20 cellular contexts compared by ENCODE assay signal in genomic region chr5:123906698-123907295, GRCh38.
"Had no signal": no experiment of that assay in that cellular context is flagged by ENCODE, and none has a peak within 500 bp of the region (broad histone marks: within the 10 kb centered on the region; RNA-seq: fewer than 3 reads in every experiment).

No MANE protein-coding gene starts in this region.

- H3K27ac ChIP-seq: ascending aorta, colonic mucosa, epithelial cell of prostate, hepatocyte, neutrophil, pancreas, spleen, tibial artery had no signal

- H3K27me3 ChIP-seq: ascending aorta, colonic mucosa, hepatocyte, neutrophil, pancreas, spleen, tibial artery had no signal

- H3K27me3 Mint-ChIP-seq: activated CD4-positive, alpha-beta T cell treated with anti-CD3 and anti-CD28 coated beads, Interleukin-2, amount 10 ng/mL, durations not matched to agents 7 days and 5 days; central memory CD8-positive, alpha-beta T cell had no signal

- H2AFZ ChIP-seq: hepatocyte had no signal

- DNase-seq: activated CD4-positive, alpha-beta T cell treated with anti-CD3 and anti-CD28 coated beads, Interleukin-2, amount 10 ng/mL, durations not matched to agents 7 days and 5 days; activated effector memory CD4-positive, alpha-beta T cell treated with anti-CD3 and anti-CD28 coated beads, Interleukin-2, amount 50 U/mL, for 16 hours; activated naive CD4-positive, alpha-beta T cell treated with anti-CD3 and anti-CD28 coated beads, Interleukin-2, amount 50 U/mL, for 16 hours; activated T-cell treated with anti-CD3 and anti-CD28 coated beads, Interleukin-2, amount 50 U/mL, for 72 hours; colonic mucosa; endodermal cell; foreskin fibroblast; natural killer cell; pancreas; spleen; stimulated activated naive CD8-positive, alpha-beta T cell treated with anti-CD3 and anti-CD28 coated beads, Interleukin-15, Interleukin-2, amounts not matched to agents 100 U/mL and 50 U/mL, for 24 hours; substantia nigra; T-helper 9 cell; tibial artery had no signal

- H3K4me3 Mint-ChIP-seq: activated CD4-positive, alpha-beta T cell treated with anti-CD3 and anti-CD28 coated beads, Interleukin-2, amount 10 ng/mL, durations not matched to agents 7 days and 5 days; activated T-cell treated with anti-CD3 and anti-CD28 coated beads, Interleukin-2, amount 50 U/mL, for 72 hours; central memory CD8-positive, alpha-beta T cell; endodermal cell; natural killer cell had no signal

- H3K4me2 ChIP-seq: hepatocyte had no signal

- H3K27ac Mint-ChIP-seq: activated CD4-positive, alpha-beta T cell treated with anti-CD3 and anti-CD28 coated beads, Interleukin-2, amount 10 ng/mL, durations not matched to agents 7 days and 5 days; activated T-cell treated with anti-CD3 and anti-CD28 coated beads, Interleukin-2, amount 50 U/mL, for 72 hours; endodermal cell; natural killer cell had no signal

- H3K79me2 ChIP-seq: hepatocyte had no signal

- H3K4me1 ChIP-seq: ascending aorta, colonic mucosa, pancreas, tibial artery had no signal

- H3K9me3 ChIP-seq: ascending aorta, colonic mucosa, neutrophil, pancreas, spleen, tibial artery had no signal

- H3K9me3 Mint-ChIP-seq: activated CD4-positive, alpha-beta T cell treated with anti-CD3 and anti-CD28 coated beads, Interleukin-2, amount 10 ng/mL, durations not matched to agents 7 days and 5 days; endodermal cell had no signal

- H3K4me1 Mint-ChIP-seq: activated CD4-positive, alpha-beta T cell treated with anti-CD3 and anti-CD28 coated beads, Interleukin-2, amount 10 ng/mL, durations not matched to agents 7 days and 5 days; central memory CD8-positive, alpha-beta T cell; endodermal cell; natural killer cell had no signal

- ATAC-seq: activated CD4-positive, CD25-positive, alpha-beta regulatory T cell treated with anti-CD3 and anti-CD28 coated beads, Interleukin-2, amount 50 U/mL, for 24 hours; activated T-cell treated with anti-CD3 and anti-CD28 coated beads, Interleukin-2, amount 50 U/mL, for 72 hours; natural killer cell; pancreas; stimulated activated naive CD8-positive, alpha-beta T cell treated with anti-CD3 and anti-CD28 coated beads, Interleukin-15, Interleukin-2, amounts not matched to agents 100 U/mL and 50 U/mL, for 24 hours had no signal

- H3K4me3 ChIP-seq: ascending aorta, colonic mucosa, hepatocyte, pancreas, spleen, tibial artery had no signal

- FAIRE-seq: pancreas had no signal

- H3K36me3 Mint-ChIP-seq: natural killer cell had no signal

- H3K36me3 ChIP-seq: ascending aorta, colonic mucosa, neutrophil, pancreas, spleen, tibial artery had no signal
